Comparison of ENCODE assay signal across 22 cellular contexts in the genomic region with DNA sequence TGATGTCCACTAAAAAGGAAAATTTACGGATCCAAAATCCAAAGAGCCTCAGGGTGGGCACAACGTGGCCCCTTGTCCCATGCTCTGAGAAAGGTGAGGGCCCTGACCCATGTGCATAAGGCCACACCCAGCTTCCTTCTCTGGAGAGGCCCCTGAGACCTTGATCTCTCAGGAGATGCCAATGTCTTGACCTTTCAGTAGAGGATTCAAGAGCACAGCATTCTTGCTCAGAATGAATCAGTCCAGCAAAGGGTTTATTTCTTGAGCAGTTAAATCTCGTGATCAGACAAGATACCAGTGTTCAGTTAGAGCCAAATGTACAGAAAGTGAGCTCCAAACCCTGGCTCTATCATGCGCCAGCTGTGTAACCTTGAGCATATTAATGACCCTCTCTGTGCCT.
A peak's percentile ranks its signal among the peaks of the same experiment; 100 is the strongest.
DNase-seq lines count a peak whose midpoint lies in the region; ATAC-seq, FAIRE-seq and TF ChIP-seq lines count a peak whose summit lies in the region.
"Had no signal": no experiment of that assay in that cellular context is flagged by ENCODE, and none has a peak within 500 bp of the region (broad histone marks: within the 10 kb centered on the region; RNA-seq: fewer than 3 reads in every experiment).

No MANE protein-coding gene starts in this region.

- no peak for TF ChIP-seq RAD21 in A549 (conservative IDR thresholded peaks at IDR 0.05 in 1 of 2, IDR thresholded peaks at IDR 0.05 in 1 of 2)

- no peak overlapping the region for H3K4me3 ChIP-seq in A549
- H3K4me3 ChIP-seq: skin epidermis had no signal

- peak overlapping the region; percentile 73 for H3K4me2 ChIP-seq in A549

- WGBS in A549 (ENCODE audit: missing lambda C conversion rate): 36% methylated on average over 4 of the region's 4 CpGs

- POLR2A ChIA-PET in A549 (lab: Yijun Ruan, JAX): no interaction called here

- DNase-seq in A549 (ENCODE audit: low read depth in 1 of 2, low spot score in 1 of 2) (no peak), LHCN-M2 (ENCODE audit: low read depth) (peak; percentile 75), epithelial cell of prostate (ENCODE audit: low read depth, low spot score) (no peak), omental fat pad (ENCODE audit: low spot score) (no peak), DMS 273 (lab: John Stamatoyannopoulos, UW; ENCODE audit: unreplicated experiment) (no peak)
- DNase-seq: activated CD4-positive, alpha-beta T cell treated with anti-CD3 and anti-CD28 coated beads, Interleukin-2, amount 10 ng/mL, durations not matched to agents 7 days and 5 days; activated CD8-positive, alpha-beta memory T cell treated with anti-CD3 and anti-CD28 coated beads, Interleukin-2, amount 50 U/mL, for 48 hours; activated naive CD4-positive, alpha-beta T cell treated with Interleukin-2 at 50 U/mL for 16 hours; DMS153; MV-4-11; NCI-H2029; NCI-H446 treated with DMSO at 0.1 percent for 48 hours; stimulated activated CD4-positive, alpha-beta T cell treated with anti-CD3 and anti-CD28 coated beads, Interleukin-4, amount 100 ng/mL, for 24 hours; substantia nigra; SW 1271 had no signal

- H3K9me3 ChIP-seq in A549: no peaks in the 10 kb centered on the region

- no peak for TF ChIP-seq POLR2A in A549 (IDR thresholded peaks at IDR 0.05; ENCODE audit: low read length)

- H3K4me1 ChIP-seq in A549: peaks cover 62% of the 10 kb centered on the region
- H3K4me1 ChIP-seq: parathyroid adenoma had no signal

- peak overlapping the region; percentile 90 to 94 for H3K27ac ChIP-seq in A549
- H3K27ac ChIP-seq in epithelial cell of prostate: peak overlapping the region; percentile 27
- H3K27ac ChIP-seq: parathyroid adenoma had no signal

- ATAC-seq in A549: peak; percentile 48 to 70; a peak in 5 of 6 replicates
- peak; percentile 31 for ATAC-seq in omental fat pad (ENCODE audit: low FRiP score)
- no peak for ATAC-seq in HG02885 (IDR thresholded peaks at IDR 0.05; ENCODE audit: poor library complexity, unreplicated experiment)
- ATAC-seq in GM18519 (IDR thresholded peaks at IDR 0.05; ENCODE audit: low FRiP score, unreplicated experiment): no peak
- no peak for ATAC-seq in HG02798 (IDR thresholded peaks at IDR 0.05; ENCODE audit: poor library complexity, unreplicated experiment)

- CTCF ChIA-PET in A549 (lab: Yijun Ruan, JAX): interaction anchor here (0.5 to 2.7 kb wide), 4 partner anchors 8 to 948 kb away, joined by 3 to 13 read pairs (median 4); no protein-coding TSS in a partner anchor

- TF ChIP-seq CTCF in A549 (IDR thresholded peaks at IDR 0.05) (no peak), omental fat pad (IDR thresholded peaks at IDR 0.05) (no peak)

- peak; percentile 65 for FAIRE-seq in A549 (lab: Jason Lieb, UNC)
- FAIRE-seq: A204.1, TTC549 had no signal

- TF ChIP-seq EP300 in A549 (IDR thresholded peaks at IDR 0.05): no peak

TF ChIP-seq in A549, 52 proteins besides CTCF, POLR2A, EP300 and RAD21:
- TF ChIP-seq E2F6 (IDR thresholded peaks at IDR 0.05; ENCODE audit: borderline replicate concordance, low read depth): no peak
- TF ChIP-seq, protein P1, sequence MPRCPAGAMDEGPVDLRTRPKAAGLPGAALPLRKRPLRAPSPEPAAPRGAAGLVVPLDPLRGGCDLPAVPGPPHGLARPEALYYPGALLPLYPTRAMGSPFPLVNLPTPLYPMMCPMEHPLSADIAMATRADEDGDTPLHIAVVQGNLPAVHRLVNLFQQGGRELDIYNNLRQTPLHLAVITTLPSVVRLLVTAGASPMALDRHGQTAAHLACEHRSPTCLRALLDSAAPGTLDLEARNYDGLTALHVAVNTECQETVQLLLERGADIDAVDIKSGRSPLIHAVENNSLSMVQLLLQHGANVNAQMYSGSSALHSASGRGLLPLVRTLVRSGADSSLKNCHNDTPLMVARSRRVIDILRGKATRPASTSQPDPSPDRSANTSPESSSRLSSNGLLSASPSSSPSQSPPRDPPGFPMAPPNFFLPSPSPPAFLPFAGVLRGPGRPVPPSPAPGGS (IDR thresholded peaks at IDR 0.05): no peak
- TF ChIP-seq ZNF302 (CRISPR knock-in tag; IDR thresholded peaks at IDR 0.05): no peak
- no peak for TF ChIP-seq REST (IDR thresholded peaks at IDR 0.05)
- no peak for TF ChIP-seq ZSCAN20 (CRISPR knock-in tag; IDR thresholded peaks at IDR 0.05)
- TF ChIP-seq, protein P2, sequence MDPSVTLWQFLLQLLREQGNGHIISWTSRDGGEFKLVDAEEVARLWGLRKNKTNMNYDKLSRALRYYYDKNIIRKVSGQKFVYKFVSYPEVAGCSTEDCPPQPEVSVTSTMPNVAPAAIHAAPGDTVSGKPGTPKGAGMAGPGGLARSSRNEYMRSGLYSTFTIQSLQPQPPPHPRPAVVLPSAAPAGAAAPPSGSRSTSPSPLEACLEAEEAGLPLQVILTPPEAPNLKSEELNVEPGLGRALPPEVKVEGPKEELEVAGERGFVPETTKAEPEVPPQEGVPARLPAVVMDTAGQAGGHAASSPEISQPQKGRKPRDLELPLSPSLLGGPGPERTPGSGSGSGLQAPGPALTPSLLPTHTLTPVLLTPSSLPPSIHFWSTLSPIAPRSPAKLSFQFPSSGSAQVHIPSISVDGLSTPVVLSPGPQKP (IDR thresholded peaks at IDR 0.05; ENCODE audit: low read depth, low read length): no peak
- TF ChIP-seq FOXS1 (CRISPR knock-in tag; IDR thresholded peaks at IDR 0.05): no peak
- no peak for TF ChIP-seq TFCP2L1 (CRISPR knock-in tag; IDR thresholded peaks at IDR 0.05)
- TF ChIP-seq POLR2AphosphoS2 (conservative IDR thresholded peaks at IDR 0.05; ENCODE audit: low read length): no peak
- TF ChIP-seq CBX8 (IDR thresholded peaks at IDR 0.05): no peak

Comparison
In these comparisons a context has a peak if more than half of its experiments do, and no peak if none do; other contexts are left out.
1. ATAC-seq: peak in A549 (2 of 2) and omental fat pad (single experiment); none in HG02885 (single experiment), GM18519 (single experiment) and HG02798 (single experiment).